Comparison of ENCODE assay signal across 8 cellular contexts in genomic region chr19:52527134-52527953, GRCh38. TPM values are rescaled to one million over a fixed set of nuclear protein-coding genes. Genes with fewer than 3 reads are reported as not detected.
DNase-seq lines count a peak whose midpoint lies in the region; TF ChIP-seq lines count a peak whose summit lies in the region.

ZNF808 (plus strand) TSS chr19:52527668; CDS start chr19:52543285, 15,617 bp downstream.

- H3K9me3 ChIP-seq in ovary (no peaks in the 10 kb centered on the region), thymus (ENCODE audit: control insufficient read depth) (peaks cover 1% of the 10 kb centered on the region)

- 0 to 1% (median 1%) methylated on average over 45 to 54 of the region's 54 CpGs for WGBS in ovary, 3 donors
- WGBS in thymus = under 1% methylated on average over 54 of the region's 54 CpGs

- H3K27ac Mint-ChIP-seq in HFFc6 = peak within 1 kb of the TSS; percentile 99
- peak within 1 kb of the TSS; percentile 98 for H3K27ac Mint-ChIP-seq in activated naive CD8-positive, alpha-beta T cell treated with anti-CD3 and anti-CD28 coated beads for 36 hours

- no peaks in the 10 kb centered on the region for H3K36me3 ChIP-seq in ovary
- no peaks in the 10 kb centered on the region for H3K36me3 ChIP-seq in thymus (ENCODE audit: control insufficient read depth, insufficient read depth)

- peak within 1 kb of the TSS; percentile 98 for H3K4me3 Mint-ChIP-seq in HFFc6
- peak within 1 kb of the TSS; percentile 99 for H3K4me3 Mint-ChIP-seq in activated naive CD8-positive, alpha-beta T cell treated with anti-CD3 and anti-CD28 coated beads for 36 hours

- no peaks in the 10 kb centered on the region for H3K27me3 Mint-ChIP-seq in HFFc6 (ENCODE audit: insufficient read depth)
- no peaks in the 10 kb centered on the region for H3K27me3 Mint-ChIP-seq in activated naive CD8-positive, alpha-beta T cell treated with anti-CD3 and anti-CD28 coated beads for 36 hours

- peak; percentile 25 for TF ChIP-seq POLR2A in ovary (IDR thresholded peaks at IDR 0.05)

- intact Hi-C loops in head of caudate nucleus (cut with DNase I) = no loop called here
- intact Hi-C loops in ovary (cut with DNase I) = no loop called here

- H3K9me3 Mint-ChIP-seq in HFFc6 = peaks cover 23% of the 10 kb centered on the region
- H3K9me3 Mint-ChIP-seq in activated naive CD8-positive, alpha-beta T cell treated with anti-CD3 and anti-CD28 coated beads for 36 hours = peaks cover 12% of the 10 kb centered on the region

- H3K4me1 ChIP-seq in ovary (ENCODE audit: insufficient read depth) = peaks cover 7% of the 10 kb centered on the region
- H3K4me1 ChIP-seq in thymus (ENCODE audit: control insufficient read depth, insufficient read depth, low read length) = peaks cover 4% of the 10 kb centered on the region

- H3K36me3 Mint-ChIP-seq in HFFc6 (ENCODE audit: low read depth) = peaks cover 23% of the 10 kb centered on the region
- peaks cover 38% of the 10 kb centered on the region for H3K36me3 Mint-ChIP-seq in activated naive CD8-positive, alpha-beta T cell treated with anti-CD3 and anti-CD28 coated beads for 36 hours

- CTCF ChIA-PET in GM10248 (lab: Yijun Ruan, JAX) = no interaction called here

- H3K4me3 ChIP-seq in ovary (peak within 1 kb of the TSS; percentile 66), thymus (ENCODE audit: low read length) (peak within 1 kb of the TSS; percentile 96)

- H3K4me1 Mint-ChIP-seq in HFFc6 (ENCODE audit: low read depth) = peaks cover 17% of the 10 kb centered on the region
- H3K4me1 Mint-ChIP-seq in activated naive CD8-positive, alpha-beta T cell treated with anti-CD3 and anti-CD28 coated beads for 36 hours = peaks cover 24% of the 10 kb centered on the region

- H3K27ac ChIP-seq in ovary (peak within 1 kb of the TSS; percentile 11 to 76), thymus (ENCODE audit: low read depth) (peak within 1 kb of the TSS; percentile 92)

- TF ChIP-seq CTCF in GM10248 (IDR thresholded peaks at IDR 0.05; ENCODE audit: control extremely low read depth, extremely low read depth, low read depth, missing control alignments) (peak; percentile 33), HFFc6 (IDR thresholded peaks at IDR 0.05) (peak; percentile 78), ovary (IDR thresholded peaks at IDR 0.05) (peak in 2 of 3 donors; percentile 58 to 60)

- no peak for TF ChIP-seq EP300 in ovary (IDR thresholded peaks at IDR 0.05)

- DNase-seq in GM10248 (ENCODE audit: extremely low spot score) = peak; percentile 89
- DNase-seq in HFFc6 = peak; percentile 87
- DNase-seq in NAMALWA (ENCODE audit: low spot score) = peak; percentile 94
- peak; percentile 80 for DNase-seq in SKM-1 treated with dmso at 0.1 percent for 144 hours (lab: John Stamatoyannopoulos, UW; ENCODE audit: unreplicated experiment)
- DNase-seq in activated naive CD8-positive, alpha-beta T cell treated with anti-CD3 and anti-CD28 coated beads for 36 hours = peak; percentile 91
- peak; percentile 87 to 98 (median 95) for DNase-seq in head of caudate nucleus
- peak; percentile 92 to 97 (median 96) for DNase-seq in ovary

- H3K27me3 ChIP-seq in ovary (no peaks in the 10 kb centered on the region), thymus (ENCODE audit: control insufficient read depth, insufficient read depth) (no peaks in the 10 kb centered on the region)

- POLR2A ChIA-PET in GM10248 (lab: Yijun Ruan, JAX) = interaction anchor here (0.6 kb wide), 1 partner anchor 8 kb away, joined by 8 read pairs; no protein-coding TSS in a partner anchor

RNA-seq across cellular contexts. Expression of gene ZNF808, which starts in this region (rescaled TPM):
- total RNA-seq in HFFc6 (2021; fragmentation: NEBNext Ultra II Directional; extraction: Animal tissue kit (Norgen Biotek cat#: 25700)) = 10 to 100 TPM; 14.7 to 17.6 (median 15.8) TPM
- 10 to 100 TPM; 21.1 to 25.7 TPM for total RNA-seq in activated naive CD8-positive, alpha-beta T cell treated with anti-CD3 and anti-CD28 coated beads for 36 hours
- total RNA-seq in ovary = 10 to 100 TPM in 6 of 7 donors, 1 to 10 TPM in 1; 8.8 to 26.4 (median 21.7) TPM
- 1 to 10 TPM; 6.0 to 7.5 TPM for polyA plus RNA-seq in ovary
- polyA plus RNA-seq in thymus = 7.7 TPM

Comparison
In these comparisons a context has a peak if more than half of its experiments do, and no peak if none do; other contexts are left out.
1. Peak in every context shown above with its lines: DNase-seq, H3K4me3 ChIP-seq and H3K27ac ChIP-seq.